ENCODE assay signal across 10 cellular contexts in the genomic region with DNA sequence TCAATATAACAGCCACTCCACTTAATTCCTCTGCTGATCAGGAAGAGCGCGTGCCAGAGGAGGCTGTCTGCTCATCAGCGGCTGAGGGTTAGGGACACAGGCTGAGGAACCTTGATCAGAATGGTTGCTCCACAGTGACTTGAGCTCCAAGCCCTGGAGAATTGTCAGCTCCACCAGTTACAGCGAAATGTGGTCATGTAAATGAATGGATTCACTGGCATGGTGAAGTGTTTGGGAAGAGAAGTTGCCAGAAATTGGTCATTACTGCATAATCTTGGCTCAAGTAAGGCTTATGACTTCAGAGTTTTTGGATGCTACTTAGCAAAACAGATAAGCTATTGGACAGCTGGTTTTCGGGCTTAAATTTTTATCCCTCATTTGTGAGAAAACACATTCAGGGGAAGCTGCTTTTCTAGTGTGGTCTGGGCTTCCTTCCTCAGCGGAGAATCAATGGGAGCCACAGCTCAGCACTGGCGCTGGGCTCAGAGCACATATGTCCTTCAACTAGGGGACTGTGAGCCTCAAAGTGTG.
DNase-seq lines count a peak whose midpoint lies in the region; ATAC-seq and TF ChIP-seq lines count a peak whose summit lies in the region.
"Had no signal": no experiment of that assay in that cellular context is flagged by ENCODE, and none has a peak within 500 bp of the region (broad histone marks: within the 10 kb centered on the region; RNA-seq: fewer than 3 reads in every experiment).

No MANE protein-coding gene starts in this region.

- ATAC-seq in GM21515 (IDR thresholded peaks at IDR 0.05; ENCODE audit: unreplicated experiment): no peak
- ATAC-seq in GM21619 (IDR thresholded peaks at IDR 0.05; ENCODE audit: unreplicated experiment): no peak

- H3K4me3 ChIP-seq in SJCRH30 (no peak overlapping the region), fibroblast of villous mesenchyme (ENCODE audit: low read depth, low read length) (no peak overlapping the region)

- H3K9me3 ChIP-seq in SJCRH30 (replicated peaks): no peaks in the 10 kb centered on the region

- no peak for TF ChIP-seq CTCF in fibroblast of villous mesenchyme (IDR thresholded peaks at IDR 0.05; ENCODE audit: insufficient read depth, low read depth, low read length)

- H3K27ac ChIP-seq in SJCRH30: peak overlapping the region; percentile 93

- DNase-seq in AG20443 (ENCODE audit: low spot score): peak; percentile 88
- DNase-seq in SJCRH30: peak in 1 of 2 experiments; percentile 57
- DNase-seq in fibroblast of villous mesenchyme (ENCODE audit: low read depth): peak; percentile 60
- peak; percentile 43 for DNase-seq in pons (ENCODE audit: low spot score)
- no peak for DNase-seq in NCI-H2081 (lab: John Stamatoyannopoulos, UW)
- no peak for DNase-seq in activated gamma-delta T cell (lab: John Stamatoyannopoulos, UW)
- DNase-seq: NCI-H1417 treated with DMSO at 0.1 percent for 48 hours, SIG-M5 had no signal

- peaks cover 38% of the 10 kb centered on the region for H3K4me1 ChIP-seq in SJCRH30

- H3K36me3 ChIP-seq in SJCRH30: 0 out of 2 replicates have a peak, but pooled peaks cover 5% of the 10 kb centered on the region

- H3K27me3 ChIP-seq in SJCRH30: no peaks in the 10 kb centered on the region

Comparison
In these comparisons a context has a peak if more than half of its experiments do, and no peak if none do; other contexts are left out.
1. DNase-seq: peak in AG20443 (single experiment), fibroblast of villous mesenchyme (single experiment) and pons (single experiment); none in NCI-H2081 (0 of 2) and activated gamma-delta T cell (single experiment).